In genomic region chr21:38323721-38324591, GRCh38 we compare ENCODE assay signal across 9 cellular contexts.
DNase-seq lines count a peak whose midpoint lies in the region; ATAC-seq and TF ChIP-seq lines count a peak whose summit lies in the region.
"Had no signal": no experiment of that assay in that cellular context is flagged by ENCODE, and none has a peak within 500 bp of the region (broad histone marks: within the 10 kb centered on the region; RNA-seq: fewer than 3 reads in every experiment).

No MANE protein-coding gene starts in this region.

- no peak overlapping the region for H4K91ac ChIP-seq in trophoblast cell (ENCODE audit: low read depth, low read length)

- H3K9me3 Mint-ChIP-seq in activated CD8-positive, alpha-beta T cell treated with anti-CD3 and anti-CD28 coated beads for 36 hours = no peaks in the 10 kb centered on the region
- H3K9me3 Mint-ChIP-seq in activated CD8-positive, alpha-beta T cell treated with anti-CD3 and anti-CD28 coated beads, Interleukin-2, amount 10 ng/mL, durations not matched to agents 7 days and 5 days (ENCODE audit: insufficient read depth) = no peaks in the 10 kb centered on the region

- no peak overlapping the region for H3K27ac ChIP-seq in prostate gland
- H3K27ac ChIP-seq in trophoblast cell (ENCODE audit: low read depth, low read length) = no peak overlapping the region

- no peaks in the 10 kb centered on the region for H3K79me1 ChIP-seq in trophoblast cell (ENCODE audit: low read length)

- H3K4me2 ChIP-seq in trophoblast cell (ENCODE audit: low read length) = no peak overlapping the region

- H2BK12ac ChIP-seq in trophoblast cell (ENCODE audit: low read length) = no peak overlapping the region

- H3K9me3 ChIP-seq in prostate gland (no peaks in the 10 kb centered on the region), trophoblast cell (ENCODE audit: insufficient read depth, low read depth, low read length) (no peaks in the 10 kb centered on the region)

- H3K27me3 ChIP-seq in prostate gland (replicated peaks; ENCODE audit: insufficient read depth) (no peaks in the 10 kb centered on the region), trophoblast cell (ENCODE audit: insufficient read depth, low read length) (no peaks in the 10 kb centered on the region)

- TF ChIP-seq CTCF in activated CD8-positive, alpha-beta T cell treated with anti-CD3 and anti-CD28 coated beads for 36 hours (IDR thresholded peaks at IDR 0.05) = no peak
- TF ChIP-seq CTCF in choroid plexus epithelial cell (conservative IDR thresholded peaks at IDR 0.05; ENCODE audit: low read depth, low read length) = no peak
- no peak for TF ChIP-seq CTCF in prostate gland (IDR thresholded peaks at IDR 0.05)

- no peak overlapping the region for H3K18ac ChIP-seq in trophoblast cell (ENCODE audit: low read length)

- intact Hi-C loops in activated CD8-positive, alpha-beta T cell treated with anti-CD3 and anti-CD28 coated beads for 36 hours (cut with micrococcal nuclease) = no loop called here
- intact Hi-C loops in prostate gland (cut with DNase I) = no loop called here

- H3K9ac ChIP-seq in trophoblast cell (ENCODE audit: low read length) = no peak overlapping the region

- WGBS in prostate gland = 12% methylated on average over 6 of the region's 6 CpGs
- no CpG with 5 or more reads among the region's 6 CpGs for WGBS in trophoblast cell (ENCODE audit: extremely low coverage, insufficient coverage, insufficient read length)

- H2BK5ac ChIP-seq in trophoblast cell (ENCODE audit: low read depth, low read length, poor library complexity) = no peak overlapping the region

- H3K14ac ChIP-seq in trophoblast cell (ENCODE audit: low read length) = no peak overlapping the region

- H3K36me3 Mint-ChIP-seq in activated CD8-positive, alpha-beta T cell treated with anti-CD3 and anti-CD28 coated beads for 36 hours (ENCODE audit: low read depth) = no peaks in the 10 kb centered on the region
- H3K36me3 Mint-ChIP-seq in activated CD8-positive, alpha-beta T cell treated with anti-CD3 and anti-CD28 coated beads, Interleukin-2, amount 10 ng/mL, durations not matched to agents 7 days and 5 days (ENCODE audit: low read depth) = no peaks in the 10 kb centered on the region

- ATAC-seq in activated CD8-positive, alpha-beta T cell treated with anti-CD3 and anti-CD28 coated beads for 36 hours = peak; percentile 60
- no peak for ATAC-seq in activated CD8-positive, alpha-beta T cell treated with anti-CD3 and anti-CD28 coated beads, Interleukin-2, amount 10 ng/mL, durations not matched to agents 7 days and 5 days

- POLR2A ChIA-PET in activated CD8-positive, alpha-beta T cell treated with anti-CD3 and anti-CD28 coated beads for 36 hours (lab: Charles Lee) = no interaction called here
- POLR2A ChIA-PET in activated CD8-positive, alpha-beta T cell treated with anti-CD3 and anti-CD28 coated beads, Interleukin-2, amount 10 ng/mL, durations not matched to agents 7 days and 5 days (lab: Charles Lee) = no interaction called here

- TF ChIP-seq POLR2A in prostate gland (IDR thresholded peaks at IDR 0.05) = no peak

- CTCF ChIA-PET in activated CD8-positive, alpha-beta T cell treated with anti-CD3 and anti-CD28 coated beads for 36 hours (lab: Charles Lee) = interaction anchor here (0.8 to 1.3 kb wide), 4 partner anchors 19 to 104 kb away, joined by 3 to 5 read pairs (median 4); no protein-coding TSS in a partner anchor
- CTCF ChIA-PET in activated CD8-positive, alpha-beta T cell treated with anti-CD3 and anti-CD28 coated beads, Interleukin-2, amount 10 ng/mL, durations not matched to agents 7 days and 5 days (lab: Charles Lee) = interaction anchor here (0.8 to 1.2 kb wide), 3 partner anchors 8 to 107 kb away, joined by 3 to 5 read pairs (median 4); no protein-coding TSS in a partner anchor

- H2AK5ac ChIP-seq in trophoblast cell (ENCODE audit: low read length) = no peak overlapping the region

- H3K79me2 ChIP-seq in trophoblast cell (ENCODE audit: control insufficient read depth, insufficient read depth, low read length, poor library complexity) = no peaks in the 10 kb centered on the region

- no peak overlapping the region for H4K8ac ChIP-seq in trophoblast cell (ENCODE audit: low read depth, low read length)

- no peak for DNase-seq in activated CD8-positive, alpha-beta T cell treated with anti-CD3 and anti-CD28 coated beads for 36 hours
- DNase-seq in activated CD8-positive, alpha-beta T cell treated with anti-CD3 and anti-CD28 coated beads, Interleukin-2, amount 10 ng/mL, durations not matched to agents 7 days and 5 days = no peak
- DNase-seq in NCI-H510A treated with DMSO at 0.1 percent for 48 hours (lab: John Stamatoyannopoulos, UW) (peak; percentile 87), choroid plexus epithelial cell (ENCODE audit: low read depth) (peak; percentile 88), prostate gland (ENCODE audit: low spot score) (peak; percentile 39), amygdala (lab: John Stamatoyannopoulos, UW) (no peak), trophoblast cell (no peak), hepatic stellate cell (ENCODE audit: low spot score) (no peak)
- DNase-seq: T-helper 9 cell had no signal

- no peaks in the 10 kb centered on the region for H3K36me3 ChIP-seq in prostate gland
- no peaks in the 10 kb centered on the region for H3K36me3 ChIP-seq in trophoblast cell (ENCODE audit: control insufficient read depth in 1 of 2, insufficient read depth in 2 of 2, low read length in 2 of 2)

- H3K23ac ChIP-seq in trophoblast cell (ENCODE audit: low read length) = no peak overlapping the region

- H3K4me3 Mint-ChIP-seq in activated CD8-positive, alpha-beta T cell treated with anti-CD3 and anti-CD28 coated beads for 36 hours = no peak overlapping the region
- H3K4me3 Mint-ChIP-seq in activated CD8-positive, alpha-beta T cell treated with anti-CD3 and anti-CD28 coated beads, Interleukin-2, amount 10 ng/mL, durations not matched to agents 7 days and 5 days = no peak overlapping the region

- H3K27me3 Mint-ChIP-seq in activated CD8-positive, alpha-beta T cell treated with anti-CD3 and anti-CD28 coated beads for 36 hours = no peaks in the 10 kb centered on the region
- H3K27me3 Mint-ChIP-seq in activated CD8-positive, alpha-beta T cell treated with anti-CD3 and anti-CD28 coated beads, Interleukin-2, amount 10 ng/mL, durations not matched to agents 7 days and 5 days (ENCODE audit: low read depth) = no peaks in the 10 kb centered on the region

- H3K4me1 ChIP-seq in prostate gland (replicated peaks) (no peaks in the 10 kb centered on the region), trophoblast cell (ENCODE audit: control insufficient read depth in 1 of 2, insufficient read depth in 2 of 2, low read length in 2 of 2) (peaks cover 0 to 5% of the 10 kb centered on the region in 2 experiments)

- H3K4me3 ChIP-seq in choroid plexus epithelial cell (ENCODE audit: low read depth, low read length) = no peak overlapping the region
- H3K4me3 ChIP-seq in prostate gland = no peak overlapping the region
- H3K4me3 ChIP-seq in trophoblast cell (ENCODE audit: low read depth, low read length) = no peak overlapping the region

- H3K4ac ChIP-seq in trophoblast cell (ENCODE audit: low read depth, low read length) = no peak overlapping the region

- peaks cover 20% of the 10 kb centered on the region for H3K4me1 Mint-ChIP-seq in activated CD8-positive, alpha-beta T cell treated with anti-CD3 and anti-CD28 coated beads for 36 hours (ENCODE audit: low read depth)
- H3K4me1 Mint-ChIP-seq in activated CD8-positive, alpha-beta T cell treated with anti-CD3 and anti-CD28 coated beads, Interleukin-2, amount 10 ng/mL, durations not matched to agents 7 days and 5 days (ENCODE audit: low read depth) = peaks cover 3% of the 10 kb centered on the region

- H3K27ac Mint-ChIP-seq in activated CD8-positive, alpha-beta T cell treated with anti-CD3 and anti-CD28 coated beads for 36 hours = no peak overlapping the region
- H3K27ac Mint-ChIP-seq in activated CD8-positive, alpha-beta T cell treated with anti-CD3 and anti-CD28 coated beads, Interleukin-2, amount 10 ng/mL, durations not matched to agents 7 days and 5 days = no peak overlapping the region

- H2AFZ ChIP-seq in trophoblast cell (ENCODE audit: insufficient read depth, low read length, poor library complexity) = no peak overlapping the region

- H4K12ac ChIP-seq in trophoblast cell (ENCODE audit: low read depth, low read length) = no peak overlapping the region

- H2BK120ac ChIP-seq in trophoblast cell (ENCODE audit: insufficient read depth, low read length, poor library complexity) = no peak overlapping the region

Comparison
In these comparisons a context has a peak if more than half of its experiments do, and no peak if none do; other contexts are left out.
1. DNase-seq: peak in NCI-H510A treated with DMSO at 0.1 percent for 48 hours (single experiment), choroid plexus epithelial cell (single experiment) and prostate gland (single experiment); none in activated CD8-positive, alpha-beta T cell treated with anti-CD3 and anti-CD28 coated beads for 36 hours (single experiment), activated CD8-positive, alpha-beta T cell treated with anti-CD3 and anti-CD28 coated beads, Interleukin-2, amount 10 ng/mL, durations not matched to agents 7 days and 5 days (single experiment), amygdala (0 of 56), trophoblast cell (0 of 2) and hepatic stellate cell (single experiment).